8 cellular contexts compared by ENCODE assay signal in genomic region chr16:73047536-73048291, GRCh38. TPM values are rescaled to one million over a fixed set of nuclear protein-coding genes. Genes with fewer than 3 reads are reported as not detected.
A peak's percentile ranks its signal among the peaks of the same experiment; 100 is the strongest.
DNase-seq lines count a peak whose midpoint lies in the region; ATAC-seq, FAIRE-seq and TF ChIP-seq lines count a peak whose summit lies in the region.

TSS of gene ZFHX3 (minus strand) at chr16:73048128. CDS start at chr16:72960145, 87,983 bp downstream.

- no peak for FAIRE-seq in A549 (lab: Jason Lieb, UNC)

- intact Hi-C loops in activated naive CD4-positive, alpha-beta T cell treated with anti-CD3 and anti-CD28 coated beads for 36 hours (cut with micrococcal nuclease): loop anchor here (2.0 kb wide), 1 partner anchor 215 kb away; no protein-coding TSS in a partner anchor
- intact Hi-C loops in head of caudate nucleus (cut with DNase I): no loop called here

- CTCF ChIA-PET in A549 (lab: Yijun Ruan, JAX): interaction anchor here (0.6 to 2.1 kb wide), 7 partner anchors 23 to 1332 kb away, joined by 3 to 10 read pairs (median 5); no protein-coding TSS in a partner anchor
- CTCF ChIA-PET in activated naive CD4-positive, alpha-beta T cell treated with anti-CD3 and anti-CD28 coated beads for 36 hours (lab: Charles Lee): no interaction called here

- H3K36me3 Mint-ChIP-seq in activated naive CD4-positive, alpha-beta T cell treated with anti-CD3 and anti-CD28 coated beads for 36 hours (ENCODE audit: low read depth): no peaks in the 10 kb centered on the region

- peaks cover 85% of the 10 kb centered on the region for H3K4me1 ChIP-seq in A549

- no peaks in the 10 kb centered on the region for H3K9me3 ChIP-seq in A549

- peak within 1 kb of the TSS; percentile 72 for H3K4me3 ChIP-seq in A549

- POLR2A ChIA-PET in A549 (lab: Yijun Ruan, JAX): interaction anchor here (0.7 to 1.4 kb wide), 3 partner anchors 7 to 21 kb away, joined by 4 to 5 read pairs (median 4); no protein-coding TSS in a partner anchor

- peaks cover 4% of the 10 kb centered on the region for H3K4me1 Mint-ChIP-seq in activated naive CD4-positive, alpha-beta T cell treated with anti-CD3 and anti-CD28 coated beads for 36 hours (ENCODE audit: low read depth)

- peak within 1 kb of the TSS; percentile 99 for H3K27ac ChIP-seq in A549

- 2% methylated on average over 26 of the region's 64 CpGs for WGBS in A549 (ENCODE audit: missing lambda C conversion rate)

- DNase-seq in A549 (ENCODE audit: low read depth in 1 of 2, low spot score in 1 of 2): peak in 1 of 2 experiments; percentile 73
- DNase-seq in NCI-H2107 (lab: John Stamatoyannopoulos, UW): peak; percentile 65
- DNase-seq in activated naive CD4-positive, alpha-beta T cell treated with anti-CD3 and anti-CD28 coated beads for 36 hours: peak; percentile 57
- DNase-seq in head of caudate nucleus: peak in 40 of 42 donors; percentile 40 to 82 (median 64)
- DNase-seq in omental fat pad (ENCODE audit: low spot score): no peak
- no peak for DNase-seq in superior temporal gyrus (ENCODE audit: extremely low spot score)

- H3K4me2 ChIP-seq in A549: peak within 1 kb of the TSS; percentile 96

- peak; percentile 31 to 62; a peak in 2 of 5 replicates for TF ChIP-seq RAD21 in A549 (conservative IDR thresholded peaks at IDR 0.05 in 1 of 2, IDR thresholded peaks at IDR 0.05 in 1 of 2)

- H3K27ac Mint-ChIP-seq in activated naive CD4-positive, alpha-beta T cell treated with anti-CD3 and anti-CD28 coated beads for 36 hours: no peak within 1 kb of the TSS

- H3K4me3 Mint-ChIP-seq in activated naive CD4-positive, alpha-beta T cell treated with anti-CD3 and anti-CD28 coated beads for 36 hours: peak within 1 kb of the TSS; percentile 46

- TF ChIP-seq CTCF in A549 (IDR thresholded peaks at IDR 0.05) (peak; percentile 25; the same call in 1 of the 3 replicates), GM12873 (IDR thresholded peaks at IDR 0.05; ENCODE audit: insufficient read depth, low read depth, low read length, missing control alignments) (peak; percentile 37), omental fat pad (IDR thresholded peaks at IDR 0.05) (no peak)

- ATAC-seq in A549 (peak; percentile 67 to 69), HG02610 (IDR thresholded peaks at IDR 0.05; ENCODE audit: unreplicated experiment) (peak; percentile 70), omental fat pad (ENCODE audit: low FRiP score) (peak; percentile 73)

- no peak for TF ChIP-seq POLR2A in A549 (IDR thresholded peaks at IDR 0.05; ENCODE audit: low read length)

- H3K9me3 Mint-ChIP-seq in activated naive CD4-positive, alpha-beta T cell treated with anti-CD3 and anti-CD28 coated beads for 36 hours: no peaks in the 10 kb centered on the region

- peaks cover 24% of the 10 kb centered on the region for H3K27me3 Mint-ChIP-seq in activated naive CD4-positive, alpha-beta T cell treated with anti-CD3 and anti-CD28 coated beads for 36 hours (ENCODE audit: low read depth)

- no peak for TF ChIP-seq EP300 in A549 (IDR thresholded peaks at IDR 0.05)

TF ChIP-seq in A549, 52 proteins besides CTCF, POLR2A, EP300 and RAD21:
- TF ChIP-seq PHF8 (IDR thresholded peaks at IDR 0.05; ENCODE audit: borderline replicate concordance, low read depth): peak; percentile 28; the same call in 1 of the 2 replicates
- TF ChIP-seq USF2 (IDR thresholded peaks at IDR 0.05): no peak
- TF ChIP-seq CHD2 (IDR thresholded peaks at IDR 0.05; ENCODE audit: low read length, partially characterized antibody): no peak
- peak; percentile 15 to 63; a peak in 3 of 5 replicates for TF ChIP-seq JUN (IDR thresholded peaks at IDR 0.05)
- TF ChIP-seq BCL3 (IDR thresholded peaks at IDR 0.05): peak; percentile 50; the same call in 1 of the 3 replicates
- peak; percentile 62 for TF ChIP-seq MAX (IDR thresholded peaks at IDR 0.05)

RNA-seq across cellular contexts. Expression of gene ZFHX3, which starts in this region (rescaled TPM):
- polyA plus RNA-seq in A549 (2011; rRNA removed) (6.5 and 11.0 TPM in 2 replicates), A549 (2017; fragmentation: RNase III; extraction: RNeasy Plus Mini Kit Qiagen cat#74134 plus additional on column Dnase treatment) (3.9 to 4.0 TPM (median 3.9 TPM) in 3 replicates)
- polyA plus RNA-seq in A549 (2012; cell fraction: cytosol; rRNA removed): 2.9 and 4.0 TPM in 2 replicates
- polyA plus RNA-seq in A549 (2012; cell fraction: nucleus; rRNA removed): 4.6 and 5.1 TPM in 2 replicates
- 25.9 and 28.7 TPM in 2 replicates for polyA minus RNA-seq in A549 (2011; rRNA and poly(A)+ RNA removed)
- total RNA-seq in activated naive CD4-positive, alpha-beta T cell treated with anti-CD3 and anti-CD28 coated beads for 36 hours: under 1 TPM; 0.44 to 0.72 TPM
- 10 to 100 TPM; 11.8 to 35.2 (median 13.7) TPM for total RNA-seq in omental fat pad

Comparison
In these comparisons a context has a peak if more than half of its experiments do, and no peak if none do; other contexts are left out.
1. RNA of gene ZFHX3 (total RNA-seq): 11.8 to 35.2 TPM in omental fat pad; 0.44 to 0.72 TPM in activated naive CD4-positive, alpha-beta T cell treated with anti-CD3 and anti-CD28 coated beads for 36 hours; every median in the first group is over 4 times any median in the second.
2. Peak in DNase-seq in activated naive CD4-positive, alpha-beta T cell treated with anti-CD3 and anti-CD28 coated beads for 36 hours; RNA of the gene not detected or under 1 TPM.
3. DNase-seq: peak in NCI-H2107 (single experiment) and head of caudate nucleus (40 of 42); none in omental fat pad (single experiment) and superior temporal gyrus (single experiment).
4. CTCF ChIP-seq: peak in A549 (single experiment) and GM12873 (single experiment); none in omental fat pad (0 of 3).
5. Peak in every context shown above with its lines, with median percentiles within 50 percentile points of each other: ATAC-seq.